In the genomic region with DNA sequence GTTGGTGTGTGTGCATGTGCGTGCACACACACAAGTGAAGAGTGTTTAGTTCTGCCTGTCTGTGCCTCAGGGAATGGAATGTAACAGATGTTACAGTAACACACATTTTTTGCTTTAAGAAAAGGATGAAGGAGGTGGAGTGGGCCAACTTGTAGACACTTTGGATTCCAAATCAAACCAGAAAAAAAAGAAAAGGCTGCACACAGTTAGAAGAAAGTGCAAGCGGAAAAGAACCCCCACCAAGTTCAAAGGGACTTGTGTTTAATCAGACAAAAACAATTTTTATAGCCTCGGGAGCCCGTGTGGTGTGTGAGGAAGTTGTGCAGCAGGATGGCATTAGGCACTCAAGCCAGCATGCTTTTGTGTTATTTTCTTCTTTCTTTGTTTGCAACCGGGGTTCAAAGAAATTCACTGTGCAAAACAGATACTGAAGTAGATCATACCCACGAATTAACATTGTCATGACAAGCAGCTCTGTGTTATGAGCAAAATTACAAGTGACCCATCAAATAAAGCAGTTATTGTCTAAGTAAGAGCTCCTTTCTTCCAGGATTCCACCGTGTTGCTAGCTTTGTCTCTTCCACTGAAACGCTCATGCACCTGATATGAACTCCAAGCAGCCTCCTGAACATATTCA, we compare ENCODE assay signal across 32 cellular contexts.
DNase-seq lines count a peak whose midpoint lies in the region; ATAC-seq and TF ChIP-seq lines count a peak whose summit lies in the region.
"Had no signal": no experiment of that assay in that cellular context is flagged by ENCODE, and none has a peak within 500 bp of the region (broad histone marks: within the 10 kb centered on the region; RNA-seq: fewer than 3 reads in every experiment).

No MANE protein-coding gene starts in this region.

- no peaks in the 10 kb centered on the region for H3K27me3 ChIP-seq in IMR-90 (ENCODE audit: control insufficient read depth, insufficient read depth, low read length)
- H3K27me3 ChIP-seq: BE2C, MG63, ovary, testis had no signal

- H2AK9ac ChIP-seq in IMR-90 (replicated peaks; ENCODE audit: low read depth, low read length, poor library complexity), result no peak overlapping the region

- peaks cover 3 to 6% (median 5%) of the 10 kb centered on the region in 3 donors for H3K9me3 Mint-ChIP-seq in T-cell
- H3K9me3 Mint-ChIP-seq: activated CD4-positive, alpha-beta T cell treated with anti-CD3 and anti-CD28 coated beads, Interleukin-2, amount 10 ng/mL, durations not matched to agents 7 days and 5 days had no signal

- no peaks in the 10 kb centered on the region for H3K9me3 ChIP-seq in IMR-90 (ENCODE audit: control insufficient read depth, insufficient read depth, low read length)
- H3K9me3 ChIP-seq: BE2C, MG63, mucosa of descending colon, ovary, testis had no signal

- BruUV-seq in IMR-90 (replicated peaks; lab: Mats Ljungman, UMichigan), result no TSS peak

- no peak overlapping the region for H4K91ac ChIP-seq in IMR-90 (ENCODE audit: insufficient read depth, low read depth, low read length)

- no peak overlapping the region for H3K27ac ChIP-seq in IMR-90 (ENCODE audit: insufficient read depth, low read length)
- H3K27ac ChIP-seq: ovary, testis had no signal

- intact Hi-C loops in IMR-90 (cut with micrococcal nuclease) (no loop called here), sciatic nerve (cut with DNase I) (no loop called here)

- no peak overlapping the region; the same call in 1 of the 2 replicates for H2BK20ac ChIP-seq in IMR-90 (ENCODE audit: low read depth, low read length)

- no peak for TF ChIP-seq POLR2A in IMR-90 (IDR thresholded peaks at IDR 0.05; ENCODE audit: low read depth, low read length)

- no peak overlapping the region for H2BK5ac ChIP-seq in IMR-90 (ENCODE audit: low read depth, low read length, poor library complexity, severe bottlenecking)

- no peak overlapping the region for H2BK15ac ChIP-seq in IMR-90 (ENCODE audit: low read depth, low read length)

- no peak overlapping the region for H3K27ac Mint-ChIP-seq in T-cell
- H3K27ac Mint-ChIP-seq: activated B cell treated with CpG ODN at 0.5 μM for 24 hours; activated CD4-positive, alpha-beta T cell treated with anti-CD3 and anti-CD28 coated beads, Interleukin-2, amount 10 ng/mL, durations not matched to agents 7 days and 5 days; activated naive CD4-positive, alpha-beta T cell treated with anti-CD3 and anti-CD28 coated beads, Interleukin-2, amount 50 U/mL, for 24 hours; CD8-positive, alpha-beta memory T cell; effector memory CD8-positive, alpha-beta T cell; natural killer cell treated with Interleukin-12 subunit alpha and Interleukin-12 subunit beta and Interleukin-15 and Interleukin-18, amount 100 ng/mL, for 72 hours; stimulated activated naive CD8-positive, alpha-beta T cell treated with anti-CD3 and anti-CD28 coated beads, Interleukin-15, Interleukin-2, amounts not matched to agents 100 ng/mL and 50 ng/mL, for 24 hours had no signal

- 20% methylated on average over 2 of the region's 8 CpGs; no CpG with 5 or more reads in 1 of the 2 experiments for WGBS in IMR-90 (ENCODE audit: extremely low coverage in 2 of 2, insufficient read length in 1 of 2), 2 experiments

- no peak overlapping the region for H4K5ac ChIP-seq in IMR-90 (ENCODE audit: low read depth, low read length)

- peak; percentile 36; the same call in 1 of the 2 replicates for ATAC-seq in IMR-90 (ENCODE audit: low read depth)
- peak; percentile 28 for ATAC-seq in sciatic nerve
- ATAC-seq in HG02588 (IDR thresholded peaks at IDR 0.05; ENCODE audit: unreplicated experiment), result no peak
- no peak for ATAC-seq in T-cell (replicated peaks in 1 of 4)
- ATAC-seq: effector memory CD8-positive, alpha-beta T cell; mucosa of descending colon; natural killer cell treated with Interleukin-12 subunit alpha and Interleukin-12 subunit beta and Interleukin-15 and Interleukin-18, amount 100 ng/mL, for 72 hours; Panc1 had no signal

- dilution Hi-C loops in IMR-90 (cut with HindIII; ENCODE audit: low sequenced_read_pairs, unreplicated experiment), result no loop called here

- peaks cover 19% of the 10 kb centered on the region for H3K9me1 ChIP-seq in IMR-90 (ENCODE audit: insufficient read depth, low read length)

- TF ChIP-seq CTCF in IMR-90 (conservative IDR thresholded peaks at IDR 0.05; ENCODE audit: low read depth, low read length), result no peak
- no peak for TF ChIP-seq CTCF in astrocyte of the cerebellum (IDR thresholded peaks at IDR 0.05; ENCODE audit: low read depth, low read length, missing control alignments)

- no peak overlapping the region for H3K4ac ChIP-seq in IMR-90 (ENCODE audit: low read depth, low read length)

- H3K36me3 Mint-ChIP-seq in T-cell, result no peaks in the 10 kb centered on the region

- H4K8ac ChIP-seq in IMR-90 (ENCODE audit: low read depth in 2 of 2, low read length in 2 of 2), result no peak overlapping the region

- no peak overlapping the region for H3K9ac ChIP-seq in IMR-90 (ENCODE audit: low read depth, low read length)

- no peak overlapping the region for H2AK5ac ChIP-seq in IMR-90 (ENCODE audit: low read depth, low read length)

- CTCF ChIA-PET in IMR-90 (lab: Yijun Ruan, JAX) (no interaction called here), T-cell (lab: Charles Lee) (no interaction called here)

- POLR2A ChIA-PET in IMR-90 (lab: Charles Lee; ENCODE audit: unreplicated experiment) (no interaction called here), T-cell (lab: Charles Lee) (no interaction called here)

- H3K4me1 ChIP-seq in IMR-90 (ENCODE audit: control insufficient read depth, insufficient read depth, low read length), result peaks cover 16% of the 10 kb centered on the region
- H3K4me1 ChIP-seq: BE2C, testis had no signal

- in situ Hi-C loops in IMR-90 (cut with MboI; ENCODE audit: low sequenced_read_pairs) (no loop called here), astrocyte of the cerebellum (cut with HindIII; ENCODE audit: low sequenced_read_pairs) (no loop called here)

- TF ChIP-seq RAD21 in IMR-90 (IDR thresholded peaks at IDR 0.05; ENCODE audit: low read length), result no peak

- no peak overlapping the region for H3K56ac ChIP-seq in IMR-90 (ENCODE audit: extremely low read depth, insufficient read depth, low read length)

- H3K4me1 Mint-ChIP-seq in T-cell, result no peaks in the 10 kb centered on the region
- H3K4me1 Mint-ChIP-seq: activated B cell treated with CpG ODN at 0.5 μM for 24 hours; activated CD4-positive, alpha-beta T cell treated with anti-CD3 and anti-CD28 coated beads, Interleukin-2, amount 10 ng/mL, durations not matched to agents 7 days and 5 days; activated naive CD4-positive, alpha-beta T cell treated with anti-CD3 and anti-CD28 coated beads, Interleukin-2, amount 50 U/mL, for 24 hours; CD8-positive, alpha-beta memory T cell had no signal

- no peaks in the 10 kb centered on the region for H3K36me3 ChIP-seq in IMR-90 (ENCODE audit: control insufficient read depth, insufficient read depth, low read length)
- H3K36me3 ChIP-seq: BE2C, ovary had no signal

- H3K4me2 ChIP-seq in IMR-90 (ENCODE audit: low read depth, low read length), result no peak overlapping the region

- H3K4me3 ChIP-seq in IMR-90 (ENCODE audit: insufficient read depth, low read depth, low read length), result no peak overlapping the region
- no peak overlapping the region for H3K4me3 ChIP-seq in astrocyte of the cerebellum (ENCODE audit: low read depth, low read length)
- H3K4me3 ChIP-seq: MG63, mucosa of descending colon, ovary, testis had no signal

- no peak overlapping the region for H2BK120ac ChIP-seq in IMR-90 (ENCODE audit: low read depth, low read length)

- H4K20me1 ChIP-seq in IMR-90 (ENCODE audit: insufficient read depth, low read length), result 0 out of 2 replicates have a peak, but pooled peaks cover 5% of the 10 kb centered on the region

- DNase-seq in IMR-90, result peak; percentile 16
- DNase-seq in astrocyte of the cerebellum (ENCODE audit: low read depth), result peak; percentile 61
- DNase-seq in inferior parietal cortex (ENCODE audit: extremely low spot score), result peak; percentile 16
- DNase-seq in sciatic nerve (ENCODE audit: low spot score), result no peak
- DNase-seq in dedifferentiated amniotic fluid mesenchymal stem cell (ENCODE audit: extremely low spot score), result no peak
- no peak for DNase-seq in T-cell
- DNase-seq: ACHN; activated B cell treated with CpG ODN at 0.5 μM for 24 hours; activated CD4-positive, alpha-beta T cell treated with anti-CD3 and anti-CD28 coated beads, Interleukin-2, amount 10 ng/mL, durations not matched to agents 7 days and 5 days; amniotic stem cell; BE2C; CD8-positive, alpha-beta memory T cell; cortex of kidney; effector memory CD8-positive, alpha-beta T cell; erythroblast; KBM-7; kidney; MG63; mucosa of descending colon; NCI-H1105 treated with DMSO at 0.1 percent for 48 hours; NCI-H2029; NCI-H226; ovary; SHP77; small intestine; SW 1271; testis had no signal

- H3K27me3 Mint-ChIP-seq in T-cell, result no peaks in the 10 kb centered on the region
- H3K27me3 Mint-ChIP-seq: activated B cell treated with CpG ODN at 0.5 μM for 24 hours; activated CD4-positive, alpha-beta T cell treated with anti-CD3 and anti-CD28 coated beads, Interleukin-2, amount 10 ng/mL, durations not matched to agents 7 days and 5 days; CD8-positive, alpha-beta memory T cell; effector memory CD8-positive, alpha-beta T cell; natural killer cell treated with Interleukin-12 subunit alpha and Interleukin-12 subunit beta and Interleukin-15 and Interleukin-18, amount 100 ng/mL, for 72 hours; stimulated activated naive CD8-positive, alpha-beta T cell treated with anti-CD3 and anti-CD28 coated beads, Interleukin-15, Interleukin-2, amounts not matched to agents 100 ng/mL and 50 ng/mL, for 24 hours had no signal

- H3K79me1 ChIP-seq in IMR-90 (ENCODE audit: low read depth in 1 of 2, low read length in 2 of 2), result peaks cover 4 to 42% of the 10 kb centered on the region in 2 experiments

- no peak overlapping the region for H3K4me3 Mint-ChIP-seq in T-cell
- H3K4me3 Mint-ChIP-seq: activated B cell treated with CpG ODN at 0.5 μM for 24 hours; activated CD4-positive, alpha-beta T cell treated with anti-CD3 and anti-CD28 coated beads, Interleukin-2, amount 10 ng/mL, durations not matched to agents 7 days and 5 days; activated naive CD4-positive, alpha-beta T cell treated with anti-CD3 and anti-CD28 coated beads, Interleukin-2, amount 50 U/mL, for 24 hours; CD8-positive, alpha-beta memory T cell; effector memory CD8-positive, alpha-beta T cell; natural killer cell treated with Interleukin-12 subunit alpha and Interleukin-12 subunit beta and Interleukin-15 and Interleukin-18, amount 100 ng/mL, for 72 hours; stimulated activated naive CD8-positive, alpha-beta T cell treated with anti-CD3 and anti-CD28 coated beads, Interleukin-15, Interleukin-2, amounts not matched to agents 100 ng/mL and 50 ng/mL, for 24 hours had no signal

- H2AFZ ChIP-seq in IMR-90 (replicated peaks; ENCODE audit: low read length, poor library complexity), result no peak overlapping the region

- no peak overlapping the region; the same call in 1 of the 2 replicates for H3K18ac ChIP-seq in IMR-90 (ENCODE audit: low read depth, low read length)

- H3K14ac ChIP-seq in IMR-90 (replicated peaks; ENCODE audit: low read depth, low read length), result no peak overlapping the region; the same call in 1 of the 2 replicates

- 0 out of 2 replicates have a peak overlapping the region, but pooled peaks have one; percentile 40 for H3K23ac ChIP-seq in IMR-90 (ENCODE audit: low read depth, low read length)

TF ChIP-seq in IMR-90, 13 proteins besides CTCF, POLR2A, EP300 and RAD21 (continues in another document):
- TF ChIP-seq BHLHE40 (IDR thresholded peaks at IDR 0.05; ENCODE audit: low read depth, low read length) (no peak), NFE2L2 (IDR thresholded peaks at IDR 0.05; ENCODE audit: low read depth, low read length) (no peak)

Comparison
In these comparisons a context has a peak if more than half of its experiments do, and no peak if none do; other contexts are left out.
1. ATAC-seq: peak in IMR-90 (single experiment) and sciatic nerve (single experiment); none in HG02588 (single experiment) and T-cell (0 of 4).
2. DNase-seq: peak in IMR-90 (single experiment), astrocyte of the cerebellum (single experiment) and inferior parietal cortex (single experiment); none in sciatic nerve (single experiment), dedifferentiated amniotic fluid mesenchymal stem cell (single experiment) and T-cell (0 of 34).